In genomic region chr2:10283106-10284062, GRCh38 we compare ENCODE assay signal across 8 cellular contexts. TPM values are rescaled to one million over a fixed set of nuclear protein-coding genes. Genes with fewer than 3 reads are reported as not detected.
DNase-seq lines count a peak whose midpoint lies in the region; ATAC-seq and TF ChIP-seq lines count a peak whose summit lies in the region.
"Had no signal": no experiment of that assay in that cellular context is flagged by ENCODE, and none has a peak within 500 bp of the region (broad histone marks: within the 10 kb centered on the region; RNA-seq: fewer than 3 reads in every experiment).

No MANE protein-coding gene starts in this region.

- TF ChIP-seq EP300 in sigmoid colon (IDR thresholded peaks at IDR 0.05), result no peak
- no peak for TF ChIP-seq EP300 in gastroesophageal sphincter (IDR thresholded peaks at IDR 0.05)

- H3K9me3 ChIP-seq in PC-3 (ENCODE audit: low read length) (no peaks in the 10 kb centered on the region), sigmoid colon (no peaks in the 10 kb centered on the region), gastroesophageal sphincter (no peaks in the 10 kb centered on the region)
- H3K9me3 ChIP-seq: heart left ventricle had no signal

- no peaks in the 10 kb centered on the region for H3K27me3 ChIP-seq in H7 (ENCODE audit: control insufficient read depth, insufficient read depth, low read length)
- H3K27me3 ChIP-seq in PC-3 (ENCODE audit: low read length), result no peaks in the 10 kb centered on the region
- no peaks in the 10 kb centered on the region for H3K27me3 ChIP-seq in sigmoid colon
- no peaks in the 10 kb centered on the region for H3K27me3 ChIP-seq in gastroesophageal sphincter
- H3K27me3 ChIP-seq: heart left ventricle had no signal

- TF ChIP-seq CTCF in PC-3 (conservative IDR thresholded peaks at IDR 0.05; ENCODE audit: low read depth, low read length) (no peak), epithelial cell of esophagus (IDR thresholded peaks at IDR 0.05; ENCODE audit: insufficient read depth, low read depth, low read length, missing control alignments) (no peak), sigmoid colon (IDR thresholded peaks at IDR 0.05) (no peak), gastroesophageal sphincter (IDR thresholded peaks at IDR 0.05) (no peak)

- POLR2A ChIA-PET in PC-3 (lab: Charles Lee; ENCODE audit: unreplicated experiment), result interaction anchor here (0.5 to 1.2 kb wide), 2 partner anchors 19 to 31 kb away, joined by 3 to 4 read pairs; partner anchors contain the start of gene HPCAL1

- H4K20me1 ChIP-seq in PC-3 (ENCODE audit: low read length), result no peaks in the 10 kb centered on the region

- peak overlapping the region; percentile 95 for H3K27ac ChIP-seq in PC-3 (ENCODE audit: low read length)
- peak overlapping the region in 1 of 4 donors; percentile 28 for H3K27ac ChIP-seq in sigmoid colon
- peak overlapping the region in 1 of 4 donors; percentile 60 for H3K27ac ChIP-seq in gastroesophageal sphincter

- no peaks in the 10 kb centered on the region for H3K9me2 ChIP-seq in PC-3 (replicated peaks; ENCODE audit: low read length)

- H3K4me1 ChIP-seq in PC-3 (ENCODE audit: insufficient read depth, low read length), result peaks cover 63% of the 10 kb centered on the region
- H3K4me1 ChIP-seq in sigmoid colon, result peaks cover 0 to 37% (median 24%) of the 10 kb centered on the region in 4 donors
- H3K4me1 ChIP-seq in gastroesophageal sphincter, result peaks cover 0 to 28% (median 17%) of the 10 kb centered on the region in 3 donors

- peak; percentile 77 for ATAC-seq in PC-3
- no peak for ATAC-seq in gastroesophageal sphincter
- no peak for ATAC-seq in GM19351 (IDR thresholded peaks at IDR 0.05; ENCODE audit: unreplicated experiment)

- no peak overlapping the region for H2AFZ ChIP-seq in PC-3 (ENCODE audit: low read length)

- peak overlapping the region; percentile 84 for H3K9ac ChIP-seq in PC-3 (ENCODE audit: low read length)

- H3K36me3 ChIP-seq in H7 (replicated peaks; ENCODE audit: control insufficient read depth, insufficient read depth, low read length), result no peaks in the 10 kb centered on the region
- no peaks in the 10 kb centered on the region for H3K36me3 ChIP-seq in PC-3 (ENCODE audit: low read depth, low read length)
- H3K36me3 ChIP-seq in sigmoid colon, result no peaks in the 10 kb centered on the region
- H3K36me3 ChIP-seq in gastroesophageal sphincter, result no peaks in the 10 kb centered on the region
- H3K36me3 ChIP-seq: heart left ventricle had no signal

- intact Hi-C loops in PC-3 (cut with micrococcal nuclease), result loop anchor here (1.0 to 5.0 kb wide), 3 partner anchors 17 to 124 kb away; no protein-coding TSS in a partner anchor
- intact Hi-C loops in sigmoid colon (cut with DNase I), result no loop called here

- H3F3A ChIP-seq in PC-3 (ENCODE audit: low read length, unreplicated experiment), result peaks cover 10% of the 10 kb centered on the region

- TF ChIP-seq POLR2A in sigmoid colon (IDR thresholded peaks at IDR 0.05) (no peak), gastroesophageal sphincter (IDR thresholded peaks at IDR 0.05) (no peak)

- peak overlapping the region; percentile 64 for H3K4me2 ChIP-seq in PC-3 (ENCODE audit: low read length)

- 86 to 92% methylated on average over 16 of the region's 16 CpGs for WGBS in sigmoid colon, 2 donors
- 53 to 65% methylated on average over 3 to 6 of the region's 16 CpGs for WGBS in gastroesophageal sphincter (ENCODE audit: low coverage in 1 of 2), 2 donors

- TSS peak; percentile 56 for BruUV-seq in PC-3 (replicated peaks; lab: Mats Ljungman, UMichigan)

- no peak overlapping the region for H3K4me3 ChIP-seq in H7 (ENCODE audit: insufficient read depth, low read depth, low read length)
- no peak overlapping the region for H3K4me3 ChIP-seq in PC-3 (ENCODE audit: low read length)
- no peak overlapping the region for H3K4me3 ChIP-seq in epithelial cell of esophagus (ENCODE audit: low read length)
- H3K4me3 ChIP-seq in sigmoid colon, result no peak overlapping the region
- H3K4me3 ChIP-seq in gastroesophageal sphincter, result no peak overlapping the region
- H3K4me3 ChIP-seq: heart left ventricle had no signal

- DNase-seq in H7 (peak; percentile 52), PC-3 (peak; percentile 98), epithelial cell of esophagus (ENCODE audit: low read depth) (peak; percentile 77), sigmoid colon (peak; percentile 64), NCI-H2227 treated with DMSO at 0.1 percent for 48 hours (lab: John Stamatoyannopoulos, UW) (no peak)
- DNase-seq: heart left ventricle had no signal

- CTCF ChIA-PET in PC-3 (lab: Charles Lee), result interaction anchor here (1.1 kb wide), 1 partner anchor 126 kb away, joined by 11 read pairs; no protein-coding TSS in a partner anchor

- no peaks in the 10 kb centered on the region for H3K79me2 ChIP-seq in PC-3 (ENCODE audit: low read length)

RNA-seq across cellular contexts. Expression of gene HPCAL1, which starts 19.3 kb away (rescaled TPM):
- total RNA-seq in H7 (2014; rRNA removed; shearing (Covaris generic)), result 21.8 and 22.0 TPM in 2 replicates
- total RNA-seq in PC-3 (2014; rRNA removed) (312 and 339 TPM in 2 replicates), sigmoid colon (10 to 100 TPM; 27.7 to 46.0 (median 34.2) TPM), gastroesophageal sphincter (10 to 100 TPM; 17.0 to 42.1 (median 29.8) TPM)
- polyA plus RNA-seq in sigmoid colon, result 100 to 1,000 TPM in 2 of 3 donors, 10 to 100 TPM in 1; 67.9 to 115 (median 110) TPM
